ENCODE assay signal across 13 cellular contexts in the genomic region with DNA sequence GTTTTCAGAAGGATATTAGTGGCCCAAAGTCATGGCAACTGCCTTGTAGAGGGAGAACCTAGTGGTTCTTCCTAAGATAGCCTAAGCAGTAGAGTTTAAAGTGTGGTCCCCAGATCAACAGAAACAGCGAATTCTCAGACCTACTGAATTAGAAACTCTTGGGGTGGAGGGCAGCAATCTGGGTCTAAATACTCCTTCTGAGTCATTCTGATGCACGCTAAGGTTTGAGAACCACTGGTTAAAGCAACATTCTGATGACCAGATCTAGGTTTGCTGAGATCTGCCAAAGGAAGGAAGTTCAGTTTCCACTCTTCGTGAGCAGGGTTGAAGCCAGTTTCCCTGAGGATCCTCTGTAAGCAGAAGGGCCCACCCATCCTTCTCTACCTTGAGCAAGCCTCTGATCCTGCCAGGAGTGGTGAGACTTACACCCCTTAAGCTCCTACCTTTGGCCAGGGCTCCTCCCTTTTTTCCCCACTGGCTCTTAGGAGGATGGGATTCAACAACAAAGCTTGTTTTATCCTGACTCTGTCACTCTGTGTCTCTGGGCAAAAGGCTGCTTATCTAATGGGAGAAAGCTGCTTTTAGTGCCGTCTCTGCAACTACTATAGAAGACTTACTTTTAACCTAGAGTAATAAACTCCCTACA. TPM values are rescaled to one million over a fixed set of nuclear protein-coding genes. Genes with fewer than 3 reads are reported as not detected.
A peak's percentile ranks its signal among the peaks of the same experiment; 100 is the strongest.
DNase-seq lines count a peak whose midpoint lies in the region; ATAC-seq, FAIRE-seq and TF ChIP-seq lines count a peak whose summit lies in the region.
"Had no signal": no experiment of that assay in that cellular context is flagged by ENCODE, and none has a peak within 500 bp of the region (broad histone marks: within the 10 kb centered on the region; RNA-seq: fewer than 3 reads in every experiment).

No MANE protein-coding gene starts in this region.

- H3K27me3 Mint-ChIP-seq in activated CD4-positive, alpha-beta memory T cell treated with anti-CD3 and anti-CD28 coated beads, Interleukin-2, amount 10 ng/mL, durations not matched to agents 7 days and 5 days: peaks cover 3% of the 10 kb centered on the region

- no peaks in the 10 kb centered on the region for H3K36me3 Mint-ChIP-seq in activated CD4-positive, alpha-beta memory T cell treated with anti-CD3 and anti-CD28 coated beads, Interleukin-2, amount 10 ng/mL, durations not matched to agents 7 days and 5 days (ENCODE audit: low read depth)

- DNase-seq in GM12892 (ENCODE audit: insufficient read length) (no peak), RPMI8226 (no peak), SK-N-SH (no peak), NCI-H446 treated with DMSO at 0.1 percent for 48 hours (lab: John Stamatoyannopoulos, UW) (no peak)
- DNase-seq in activated CD4-positive, alpha-beta memory T cell treated with anti-CD3 and anti-CD28 coated beads, Interleukin-2, amount 10 ng/mL, durations not matched to agents 7 days and 5 days: no peak
- no peak for DNase-seq in effector CD8-positive, alpha-beta T cell (lab: John Stamatoyannopoulos, UW)
- DNase-seq: C1 segment of cervical spinal cord; NK-92 treated with Interleukin-12 subunit alpha and Interleukin-12 subunit beta, amount 100 ng/mL, for 24 hours; occipital lobe; stimulated activated CD4-positive, alpha-beta T cell treated with anti-CD3 and anti-CD28 coated beads, Interleukin-2, amount 100 ng/mL, for 48 hours had no signal

- no peak overlapping the region for H3K27ac ChIP-seq in SK-N-SH (ENCODE audit: low read depth in 2 of 2, low read length in 1 of 2)

- peak overlapping the region; percentile 72 for H3K27ac Mint-ChIP-seq in activated CD4-positive, alpha-beta memory T cell treated with anti-CD3 and anti-CD28 coated beads, Interleukin-2, amount 10 ng/mL, durations not matched to agents 7 days and 5 days

- no peak overlapping the region for H3K4me3 ChIP-seq in SK-N-SH (ENCODE audit: low read depth in 2 of 2, low read length in 1 of 2)

- H3K4me1 Mint-ChIP-seq in activated CD4-positive, alpha-beta memory T cell treated with anti-CD3 and anti-CD28 coated beads, Interleukin-2, amount 10 ng/mL, durations not matched to agents 7 days and 5 days: peaks cover 44% of the 10 kb centered on the region
- H3K4me1 Mint-ChIP-seq: central memory CD8-positive, alpha-beta T cell had no signal

- H3K9me3 Mint-ChIP-seq in activated CD4-positive, alpha-beta memory T cell treated with anti-CD3 and anti-CD28 coated beads, Interleukin-2, amount 10 ng/mL, durations not matched to agents 7 days and 5 days: peaks cover 4% of the 10 kb centered on the region
- H3K9me3 Mint-ChIP-seq: central memory CD8-positive, alpha-beta T cell had no signal

- H3F3A ChIP-seq in SK-N-SH (replicated peaks; ENCODE audit: insufficient read depth): peaks cover 7% of the 10 kb centered on the region

- 74% methylated on average over 4 of the region's 4 CpGs for whole genome bisulfite sequencing in SK-N-SH (ENCODE audit: low lambda C conversion rate)

- no peak for TF ChIP-seq EP300 in SK-N-SH (IDR thresholded peaks at IDR 0.05; ENCODE audit: borderline replicate concordance in 1 of 2, low read depth in 1 of 2, low read length in 1 of 2)

- no peak for TF ChIP-seq CTCF in SK-N-SH (IDR thresholded peaks at IDR 0.05)

- H2AFZ ChIP-seq in SK-N-SH (ENCODE audit: low read depth): no peak overlapping the region

- H3K4me1 ChIP-seq in SK-N-SH (ENCODE audit: control insufficient read depth in 1 of 2, insufficient read depth in 2 of 2, low read depth in 1 of 2, low read length in 1 of 2): no peaks in the 10 kb centered on the region; a peak in 1 of 4 replicates

- no peaks in the 10 kb centered on the region for H3K9me2 ChIP-seq in SK-N-SH

- no peak for TF ChIP-seq RAD21 in SK-N-SH (IDR thresholded peaks at IDR 0.05; ENCODE audit: low read length)

- POLR2A ChIA-PET in activated CD4-positive, alpha-beta memory T cell treated with anti-CD3 and anti-CD28 coated beads, Interleukin-2, amount 10 ng/mL, durations not matched to agents 7 days and 5 days (lab: Charles Lee): interaction anchor here (1.1 to 6.6 kb wide), 4 partner anchors 13 to 369 kb away, joined by 3 to 39 read pairs (median 6); a partner anchor contains a TSS
- POLR2A ChIA-PET in SK-N-SH (lab: Yijun Ruan, JAX): no interaction called here

- H3K36me3 ChIP-seq in SK-N-SH (replicated peaks in 1 of 2; ENCODE audit: control insufficient read depth in 1 of 2, insufficient read depth in 2 of 2, low read length in 1 of 2): no peaks in the 10 kb centered on the region

- H3K9ac ChIP-seq in SK-N-SH: no peak overlapping the region

- CTCF ChIA-PET in activated CD4-positive, alpha-beta memory T cell treated with anti-CD3 and anti-CD28 coated beads, Interleukin-2, amount 10 ng/mL, durations not matched to agents 7 days and 5 days (lab: Charles Lee): interaction anchor here (0.9 to 1.8 kb wide), 4 partner anchors 13 to 34 kb away, joined by 3 to 7 read pairs (median 3); no protein-coding TSS in a partner anchor
- CTCF ChIA-PET in SK-N-SH (lab: Yijun Ruan, JAX): no interaction called here

- no peaks in the 10 kb centered on the region for H4K20me1 ChIP-seq in SK-N-SH (ENCODE audit: insufficient read depth)

- H3K4me3 Mint-ChIP-seq in activated CD4-positive, alpha-beta memory T cell treated with anti-CD3 and anti-CD28 coated beads, Interleukin-2, amount 10 ng/mL, durations not matched to agents 7 days and 5 days: peak overlapping the region; percentile 21
- H3K4me3 Mint-ChIP-seq: central memory CD8-positive, alpha-beta T cell had no signal

- no peaks in the 10 kb centered on the region for H3K27me3 ChIP-seq in SK-N-SH (ENCODE audit: insufficient read depth)

- no peak overlapping the region for H3K4me2 ChIP-seq in SK-N-SH

- ATAC-seq in GM19452 (IDR thresholded peaks at IDR 0.05; ENCODE audit: unreplicated experiment) (peak; percentile 60), HG02970 (IDR thresholded peaks at IDR 0.05; ENCODE audit: low FRiP score, unreplicated experiment) (peak; percentile 52)

- no peaks in the 10 kb centered on the region for H3K9me3 ChIP-seq in SK-N-SH

- peak; percentile 32; the same call in 1 of the 2 replicates for TF ChIP-seq POLR2A in GM12892 (IDR thresholded peaks at IDR 0.05; ENCODE audit: low read depth, low read length)

- H3K79me2 ChIP-seq in SK-N-SH (ENCODE audit: insufficient read depth): no peaks in the 10 kb centered on the region

- FAIRE-seq in GM12892 (lab: Jason Lieb, UNC): peak; percentile 89

TF ChIP-seq in SK-N-SH, 30 proteins besides CTCF, POLR2A, EP300 and RAD21:
- TF ChIP-seq NRF1 (IDR thresholded peaks at IDR 0.05; ENCODE audit: low read depth, low read length): no peak
- no peak for TF ChIP-seq NFIC (IDR thresholded peaks at IDR 0.05; ENCODE audit: borderline replicate concordance)
- TF ChIP-seq TCF12 (IDR thresholded peaks at IDR 0.05): no peak
- TF ChIP-seq FOXM1 (IDR thresholded peaks at IDR 0.05; ENCODE audit: low read depth): no peak
- no peak for TF ChIP-seq RCOR1 (IDR thresholded peaks at IDR 0.05; ENCODE audit: low read length)
- no peak for TF ChIP-seq SIN3A (IDR thresholded peaks at IDR 0.05; ENCODE audit: borderline replicate concordance, low read depth, low read length)
- no peak for TF ChIP-seq RFX5 (IDR thresholded peaks at IDR 0.05; ENCODE audit: low read length)
- TF ChIP-seq YY1 (IDR thresholded peaks at IDR 0.05; ENCODE audit: low read depth): no peak
- no peak for TF ChIP-seq TAF1 (IDR thresholded peaks at IDR 0.05; ENCODE audit: borderline replicate concordance, low read depth, low read length)
- TF ChIP-seq, protein P1, sequence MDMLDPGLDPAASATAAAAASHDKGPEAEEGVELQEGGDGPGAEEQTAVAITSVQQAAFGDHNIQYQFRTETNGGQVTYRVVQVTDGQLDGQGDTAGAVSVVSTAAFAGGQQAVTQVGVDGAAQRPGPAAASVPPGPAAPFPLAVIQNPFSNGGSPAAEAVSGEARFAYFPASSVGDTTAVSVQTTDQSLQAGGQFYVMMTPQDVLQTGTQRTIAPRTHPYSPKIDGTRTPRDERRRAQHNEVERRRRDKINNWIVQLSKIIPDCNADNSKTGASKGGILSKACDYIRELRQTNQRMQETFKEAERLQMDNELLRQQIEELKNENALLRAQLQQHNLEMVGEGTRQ (IDR thresholded peaks at IDR 0.05; ENCODE audit: borderline replicate concordance, low read depth, low read length): no peak
- TF ChIP-seq EZH2phosphoT487 (IDR thresholded peaks at IDR 0.05; ENCODE audit: borderline replicate concordance, low read depth): no peak
- TF ChIP-seq, protein P2, sequence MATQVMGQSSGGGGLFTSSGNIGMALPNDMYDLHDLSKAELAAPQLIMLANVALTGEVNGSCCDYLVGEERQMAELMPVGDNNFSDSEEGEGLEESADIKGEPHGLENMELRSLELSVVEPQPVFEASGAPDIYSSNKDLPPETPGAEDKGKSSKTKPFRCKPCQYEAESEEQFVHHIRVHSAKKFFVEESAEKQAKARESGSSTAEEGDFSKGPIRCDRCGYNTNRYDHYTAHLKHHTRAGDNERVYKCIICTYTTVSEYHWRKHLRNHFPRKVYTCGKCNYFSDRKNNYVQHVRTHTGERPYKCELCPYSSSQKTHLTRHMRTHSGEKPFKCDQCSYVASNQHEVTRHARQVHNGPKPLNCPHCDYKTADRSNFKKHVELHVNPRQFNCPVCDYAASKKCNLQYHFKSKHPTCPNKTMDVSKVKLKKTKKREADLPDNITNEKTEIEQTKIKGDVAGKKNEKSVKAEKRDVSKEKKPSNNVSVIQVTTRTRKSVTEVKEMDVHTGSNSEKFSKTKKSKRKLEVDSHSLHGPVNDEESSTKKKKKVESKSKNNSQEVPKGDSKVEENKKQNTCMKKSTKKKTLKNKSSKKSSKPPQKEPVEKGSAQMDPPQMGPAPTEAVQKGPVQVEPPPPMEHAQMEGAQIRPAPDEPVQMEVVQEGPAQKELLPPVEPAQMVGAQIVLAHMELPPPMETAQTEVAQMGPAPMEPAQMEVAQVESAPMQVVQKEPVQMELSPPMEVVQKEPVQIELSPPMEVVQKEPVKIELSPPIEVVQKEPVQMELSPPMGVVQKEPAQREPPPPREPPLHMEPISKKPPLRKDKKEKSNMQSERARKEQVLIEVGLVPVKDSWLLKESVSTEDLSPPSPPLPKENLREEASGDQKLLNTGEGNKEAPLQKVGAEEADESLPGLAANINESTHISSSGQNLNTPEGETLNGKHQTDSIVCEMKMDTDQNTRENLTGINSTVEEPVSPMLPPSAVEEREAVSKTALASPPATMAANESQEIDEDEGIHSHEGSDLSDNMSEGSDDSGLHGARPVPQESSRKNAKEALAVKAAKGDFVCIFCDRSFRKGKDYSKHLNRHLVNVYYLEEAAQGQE (IDR thresholded peaks at IDR 0.05; ENCODE audit: low read depth, low read length): no peak

RNA-seq across cellular contexts. Expression of a gene that starts 26.8 kb away (rescaled TPM):
- polyA plus RNA-seq in GM12892 (2012; ENCODE audit: missing spikeins): 12.8 TPM
- total RNA-seq in activated CD4-positive, alpha-beta memory T cell treated with anti-CD3 and anti-CD28 coated beads, Interleukin-2, amount 10 ng/mL, durations not matched to agents 7 days and 5 days: 10 to 100 TPM; 14.9 to 16.7 TPM
- 9.9 and 11.1 TPM in 2 replicates for polyA plus RNA-seq in SK-N-SH (2012; rRNA removed)
- polyA plus RNA-seq in SK-N-SH (2012; cell fraction: cytosol; rRNA removed): 11.6 and 16.6 TPM in 2 replicates
- 7.9 and 8.3 TPM in 2 replicates for polyA plus RNA-seq in SK-N-SH (2012; cell fraction: nucleus; rRNA removed)
